Comparison of ENCODE assay signal across 12 cellular contexts in the genomic region with DNA sequence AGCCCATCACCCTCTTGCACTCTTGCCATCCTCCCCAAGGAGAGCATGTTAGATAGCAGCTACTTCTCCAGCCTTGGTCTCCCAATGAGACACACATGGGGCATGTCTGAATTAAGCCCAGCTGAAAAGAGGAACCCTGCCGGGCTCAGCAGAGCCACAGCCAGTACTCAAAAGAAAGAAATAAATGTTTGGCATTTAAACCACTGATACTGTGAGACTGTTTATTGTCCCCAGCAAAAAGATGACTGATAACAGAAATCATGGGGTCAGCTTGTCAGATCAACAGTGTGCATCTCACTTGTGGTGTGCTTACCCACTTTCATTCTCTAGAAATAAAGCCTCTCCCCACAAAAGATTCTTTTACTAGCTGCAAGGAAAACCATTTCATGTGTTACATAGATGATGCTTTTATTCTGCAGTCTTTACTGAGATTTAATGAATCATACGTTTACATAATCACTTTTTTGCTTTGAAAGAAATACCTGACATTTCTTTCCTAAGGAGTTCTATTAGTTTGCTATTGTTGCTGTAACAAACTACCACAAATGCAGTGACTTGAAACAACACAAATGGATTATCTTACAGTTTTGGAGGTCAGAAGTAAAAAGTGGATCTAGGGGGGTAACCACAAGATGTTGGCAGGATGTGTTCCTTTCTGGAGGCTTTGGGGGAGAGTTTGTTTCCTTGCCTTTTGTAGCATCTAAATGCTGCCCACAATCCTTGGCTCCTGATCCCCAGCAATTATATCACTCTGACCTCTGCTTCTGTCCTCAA. TPM values are rescaled to one million over a fixed set of nuclear protein-coding genes. Genes with fewer than 3 reads are reported as not detected.
DNase-seq lines count a peak whose midpoint lies in the region; ATAC-seq and TF ChIP-seq lines count a peak whose summit lies in the region.
"Had no signal": no experiment of that assay in that cellular context is flagged by ENCODE, and none has a peak within 500 bp of the region (broad histone marks: within the 10 kb centered on the region; RNA-seq: fewer than 3 reads in every experiment).

No MANE protein-coding gene starts in this region.

- no peaks in the 10 kb centered on the region for H3K9me3 Mint-ChIP-seq in mesothelial cell of epicardium
- H3K9me3 Mint-ChIP-seq: brain had no signal

- no peak for TF ChIP-seq CTCF in mesothelial cell of epicardium (IDR thresholded peaks at IDR 0.05; ENCODE audit: unreplicated experiment)

- H3K27me3 Mint-ChIP-seq in mesothelial cell of epicardium (ENCODE audit: low read depth), result no peaks in the 10 kb centered on the region
- H3K27me3 Mint-ChIP-seq: brain had no signal

- ATAC-seq in GM19463 (IDR thresholded peaks at IDR 0.05; ENCODE audit: unreplicated experiment), result peak; percentile 83
- ATAC-seq in HG03060 (IDR thresholded peaks at IDR 0.05; ENCODE audit: low read depth, unreplicated experiment), result peak; percentile 81

- no peaks in the 10 kb centered on the region for H3K4me1 Mint-ChIP-seq in mesothelial cell of epicardium
- H3K4me1 Mint-ChIP-seq: brain had no signal

- peak; percentile 3 for DNase-seq in ELF-1 (ENCODE audit: low read depth, low spot score)
- peak; percentile 66 for DNase-seq in OCI-M1 (lab: John Stamatoyannopoulos, UW)
- no peak for DNase-seq in DMS153 (lab: John Stamatoyannopoulos, UW)
- no peak for DNase-seq in NCI-H446 (lab: John Stamatoyannopoulos, UW)
- no peak for DNase-seq in mesothelial cell of epicardium (ENCODE audit: low spot score in 2 of 2, unreplicated experiment in 2 of 2)
- DNase-seq in HT-29 (ENCODE audit: low spot score), result no peak
- DNase-seq: AML-193, left ventricle myocardium inferior, NCI-H1694 had no signal

- H3K36me3 Mint-ChIP-seq in mesothelial cell of epicardium, result no peaks in the 10 kb centered on the region
- H3K36me3 Mint-ChIP-seq: brain had no signal

- no peak overlapping the region for H3K4me3 Mint-ChIP-seq in mesothelial cell of epicardium
- H3K4me3 Mint-ChIP-seq: brain had no signal

- no peak overlapping the region for H3K27ac Mint-ChIP-seq in mesothelial cell of epicardium
- H3K27ac Mint-ChIP-seq: brain had no signal

RNA-seq across cellular contexts. Expression of a gene that starts 20.9 kb away (rescaled TPM):
- total RNA-seq in mesothelial cell of epicardium, result not detected in 3 replicates
- total RNA-seq in HT-29 (2014; rRNA removed; shearing (Covaris generic)), result not detected in 2 replicates

Comparison
In these comparisons a context has a peak if more than half of its experiments do, and no peak if none do; other contexts are left out.
1. DNase-seq: peak in ELF-1 (single experiment) and OCI-M1 (single experiment); none in DMS153 (single experiment), NCI-H446 (0 of 2), mesothelial cell of epicardium (0 of 2) and HT-29 (single experiment).